ENCODE assay signal across 12 cellular contexts in genomic region chr13:112712451-112712881, GRCh38. TPM values are rescaled to one million over a fixed set of nuclear protein-coding genes. Genes with fewer than 3 reads are reported as not detected.
DNase-seq lines count a peak whose midpoint lies in the region; ATAC-seq and TF ChIP-seq lines count a peak whose summit lies in the region.
"Had no signal": no experiment of that assay in that cellular context is flagged by ENCODE, and none has a peak within 500 bp of the region (broad histone marks: within the 10 kb centered on the region; RNA-seq: fewer than 3 reads in every experiment).

No MANE protein-coding gene starts in this region.

- ATAC-seq in stimulated activated naive B cell treated with anti-CD40 and anti-IgM and Interleukin-4, amounts not matched to agents 10 μg/mL and 1 μg/mL and 100 μg/mL, for 72 hours (replicated peaks) = no peak

- H4K8ac ChIP-seq in mesenchymal stem cell (ENCODE audit: low read length) = no peak overlapping the region

- H2BK5ac ChIP-seq in mesenchymal stem cell (ENCODE audit: low read depth, low read length, poor library complexity, severe bottlenecking) = no peak overlapping the region

- H2BK120ac ChIP-seq in mesenchymal stem cell (ENCODE audit: low read depth, low read length) = peak overlapping the region; percentile 39

- H3K18ac ChIP-seq in mesenchymal stem cell (ENCODE audit: low read depth in 1 of 2, low read length in 2 of 2) = peak overlapping the region; percentile 17 to 92

- no peak overlapping the region for H2AFZ ChIP-seq in mesenchymal stem cell (ENCODE audit: low read depth, low read length)

- H3K27me3 ChIP-seq in HUES64 (ENCODE audit: insufficient read depth, low read length) = no peaks in the 10 kb centered on the region
- H3K27me3 ChIP-seq in dorsolateral prefrontal cortex = no peaks in the 10 kb centered on the region
- no peaks in the 10 kb centered on the region for H3K27me3 ChIP-seq in mesenchymal stem cell (ENCODE audit: control insufficient read depth in 1 of 2, insufficient read depth in 1 of 2, low read length in 2 of 2)

- peak overlapping the region; percentile 78 to 88 for H3K4ac ChIP-seq in mesenchymal stem cell (ENCODE audit: low read depth in 1 of 2, low read length in 2 of 2)

- no peak overlapping the region for H3K4me3 Mint-ChIP-seq in stimulated activated naive B cell treated with anti-CD40 and anti-IgM and Interleukin-4, amounts not matched to agents 10 μg/mL and 1 μg/mL and 100 μg/mL, for 72 hours
- H3K4me3 Mint-ChIP-seq: activated CD4-positive, alpha-beta T cell treated with anti-CD3 and anti-CD28 coated beads for 36 hours; activated naive CD4-positive, alpha-beta T cell treated with anti-CD3 and anti-CD28 coated beads, Interleukin-2, amount 50 U/mL, for 24 hours had no signal

- peak overlapping the region; percentile 55 for H2BK15ac ChIP-seq in mesenchymal stem cell (ENCODE audit: low read depth, poor library complexity, severe bottlenecking)

- peak overlapping the region; percentile 40 for H2AK5ac ChIP-seq in mesenchymal stem cell (ENCODE audit: low read length, severe bottlenecking)

- no peaks in the 10 kb centered on the region for H3K27me3 Mint-ChIP-seq in stimulated activated naive B cell treated with anti-CD40 and anti-IgM and Interleukin-4, amounts not matched to agents 10 μg/mL and 1 μg/mL and 100 μg/mL, for 72 hours
- H3K27me3 Mint-ChIP-seq: activated CD4-positive, alpha-beta T cell treated with anti-CD3 and anti-CD28 coated beads for 36 hours; activated naive CD4-positive, alpha-beta T cell treated with anti-CD3 and anti-CD28 coated beads, Interleukin-2, amount 50 U/mL, for 24 hours; naive thymus-derived CD4-positive, alpha-beta T cell had no signal

- peak overlapping the region in 1 of 2 experiments; percentile 27 for H3K23ac ChIP-seq in mesenchymal stem cell (ENCODE audit: low read length in 2 of 2)

- peak overlapping the region; percentile 32 for H3K9ac ChIP-seq in HUES64 (ENCODE audit: low read depth, low read length)
- H3K9ac ChIP-seq in mesenchymal stem cell (ENCODE audit: low read length) = peak overlapping the region; percentile 82

- peak overlapping the region; percentile 90 for H3K27ac ChIP-seq in HUES64 (ENCODE audit: low read depth, low read length)
- peak overlapping the region in 55 of 59 donors; percentile 8 to 88 (median 77) for H3K27ac ChIP-seq in dorsolateral prefrontal cortex
- peak overlapping the region; percentile 30 for H3K27ac ChIP-seq in mesenchymal stem cell (ENCODE audit: low read length, poor library complexity, severe bottlenecking)

- peak overlapping the region; percentile 51 for H3K27ac Mint-ChIP-seq in stimulated activated naive B cell treated with anti-CD40 and anti-IgM and Interleukin-4, amounts not matched to agents 10 μg/mL and 1 μg/mL and 100 μg/mL, for 72 hours

- no peak for TF ChIP-seq CTCF in dorsolateral prefrontal cortex (IDR thresholded peaks at IDR 0.05 in 54 of 56, conservative IDR thresholded peaks at IDR 0.05 in 2 of 56; ENCODE audit: low read depth in 1 of 56, partially characterized antibody in 56 of 56)

- peaks cover 52% of the 10 kb centered on the region for H3K79me1 ChIP-seq in mesenchymal stem cell (replicated peaks; ENCODE audit: low read length, poor library complexity, severe bottlenecking)

- H3K4me3 ChIP-seq in HUES64 (ENCODE audit: low read length) (no peak overlapping the region), dorsolateral prefrontal cortex (no peak overlapping the region), mesenchymal stem cell (ENCODE audit: insufficient read depth in 1 of 2, low read depth in 1 of 2, low read length in 2 of 2) (no peak overlapping the region)
- H3K4me3 ChIP-seq: HAP-1 had no signal

- H3K4me1 ChIP-seq in HUES64 (ENCODE audit: insufficient read depth, low read length) = peaks cover 47% of the 10 kb centered on the region
- H3K4me1 ChIP-seq in mesenchymal stem cell (ENCODE audit: control insufficient read depth, insufficient read depth, low read depth, low read length) = peaks cover 16% of the 10 kb centered on the region

- DNase-seq in dorsolateral prefrontal cortex (peak in 2 of 10 donors; percentile 29 to 32), mesenchymal stem cell (no peak), NCI-H1417 (lab: John Stamatoyannopoulos, UW) (no peak), GM19238 (ENCODE audit: insufficient read length, low spot score) (no peak), iPS-NIHi7 (ENCODE audit: extremely low spot score) (no peak), SHP77 (lab: John Stamatoyannopoulos, UW) (no peak)
- no peak for DNase-seq in stimulated activated naive B cell treated with anti-CD40 and anti-IgM and Interleukin-4, amounts not matched to agents 10 μg/mL and 1 μg/mL and 100 μg/mL, for 72 hours

- H3K9me3 ChIP-seq in HUES64 (ENCODE audit: insufficient read depth, low read depth, low read length) (no peaks in the 10 kb centered on the region), mesenchymal stem cell (ENCODE audit: control insufficient read depth, low read length) (no peaks in the 10 kb centered on the region)
- H3K9me3 ChIP-seq: HAP-1 had no signal

- no peak overlapping the region for H3K4me2 ChIP-seq in mesenchymal stem cell (ENCODE audit: low read length, poor library complexity, severe bottlenecking)

- intact Hi-C loops in dorsolateral prefrontal cortex (cut with DNase I) = loop anchor here in 1 of 2 donors (1.0 kb wide), 1 partner anchor 22 kb away; the partner anchor contains the start of gene ATP11A

- no peaks in the 10 kb centered on the region for H3K36me3 ChIP-seq in HUES64 (ENCODE audit: insufficient read depth, low read length)
- peaks cover 0 to 8% of the 10 kb centered on the region in 2 experiments for H3K36me3 ChIP-seq in mesenchymal stem cell (ENCODE audit: control insufficient read depth in 1 of 2, insufficient read depth in 2 of 2, low read depth in 1 of 2, low read length in 2 of 2)
- H3K36me3 ChIP-seq: HAP-1 had no signal

- H4K91ac ChIP-seq in mesenchymal stem cell (ENCODE audit: low read length) = peak overlapping the region; percentile 72

- peak overlapping the region; percentile 22 to 94 for H2BK12ac ChIP-seq in mesenchymal stem cell (ENCODE audit: low read length in 2 of 2)

- H3K14ac ChIP-seq in mesenchymal stem cell (ENCODE audit: low read length in 2 of 2) = no peak overlapping the region

- H3K9me3 Mint-ChIP-seq in stimulated activated naive B cell treated with anti-CD40 and anti-IgM and Interleukin-4, amounts not matched to agents 10 μg/mL and 1 μg/mL and 100 μg/mL, for 72 hours = no peaks in the 10 kb centered on the region
- H3K9me3 Mint-ChIP-seq: activated naive CD4-positive, alpha-beta T cell treated with anti-CD3 and anti-CD28 coated beads, Interleukin-2, amount 50 U/mL, for 24 hours had no signal

- H3K4me1 Mint-ChIP-seq in stimulated activated naive B cell treated with anti-CD40 and anti-IgM and Interleukin-4, amounts not matched to agents 10 μg/mL and 1 μg/mL and 100 μg/mL, for 72 hours = peaks cover 26 to 55% of the 10 kb centered on the region in 2 donors

- peaks cover 22 to 36% of the 10 kb centered on the region in 2 donors for H3K36me3 Mint-ChIP-seq in stimulated activated naive B cell treated with anti-CD40 and anti-IgM and Interleukin-4, amounts not matched to agents 10 μg/mL and 1 μg/mL and 100 μg/mL, for 72 hours

- WGBS in HUES64 = 85% methylated on average over 13 of the region's 13 CpGs
- 86% methylated on average over 13 of the region's 13 CpGs for WGBS in mesenchymal stem cell

RNA-seq across cellular contexts. Expression of gene ATP11A, which starts 22.6 kb away (rescaled TPM):
- polyA plus RNA-seq in HUES64 (2013, experiment 1 of 2) = 14.7 TPM
- 18.6 TPM for polyA plus RNA-seq in HUES64 (2013, experiment 2 of 2)
- total RNA-seq in dorsolateral prefrontal cortex = 100 to 1,000 TPM in 25 of 120 experiments, 10 to 100 TPM in 95; 43.2 to 193 (median 80.8) TPM
- polyA plus RNA-seq in mesenchymal stem cell (2013, experiment 1 of 2) = 8.0 TPM
- polyA plus RNA-seq in mesenchymal stem cell (2013, experiment 2 of 2) = 8.2 TPM

Comparison
In these comparisons a context has a peak if more than half of its experiments do, and no peak if none do; other contexts are left out.
1. H3K27ac ChIP-seq: peak in every context shown above with its lines; median percentile 90 in HUES64; 77 in dorsolateral prefrontal cortex; 30 in mesenchymal stem cell.